Comparison of ENCODE assay signal across 8 cellular contexts in the genomic region with DNA sequence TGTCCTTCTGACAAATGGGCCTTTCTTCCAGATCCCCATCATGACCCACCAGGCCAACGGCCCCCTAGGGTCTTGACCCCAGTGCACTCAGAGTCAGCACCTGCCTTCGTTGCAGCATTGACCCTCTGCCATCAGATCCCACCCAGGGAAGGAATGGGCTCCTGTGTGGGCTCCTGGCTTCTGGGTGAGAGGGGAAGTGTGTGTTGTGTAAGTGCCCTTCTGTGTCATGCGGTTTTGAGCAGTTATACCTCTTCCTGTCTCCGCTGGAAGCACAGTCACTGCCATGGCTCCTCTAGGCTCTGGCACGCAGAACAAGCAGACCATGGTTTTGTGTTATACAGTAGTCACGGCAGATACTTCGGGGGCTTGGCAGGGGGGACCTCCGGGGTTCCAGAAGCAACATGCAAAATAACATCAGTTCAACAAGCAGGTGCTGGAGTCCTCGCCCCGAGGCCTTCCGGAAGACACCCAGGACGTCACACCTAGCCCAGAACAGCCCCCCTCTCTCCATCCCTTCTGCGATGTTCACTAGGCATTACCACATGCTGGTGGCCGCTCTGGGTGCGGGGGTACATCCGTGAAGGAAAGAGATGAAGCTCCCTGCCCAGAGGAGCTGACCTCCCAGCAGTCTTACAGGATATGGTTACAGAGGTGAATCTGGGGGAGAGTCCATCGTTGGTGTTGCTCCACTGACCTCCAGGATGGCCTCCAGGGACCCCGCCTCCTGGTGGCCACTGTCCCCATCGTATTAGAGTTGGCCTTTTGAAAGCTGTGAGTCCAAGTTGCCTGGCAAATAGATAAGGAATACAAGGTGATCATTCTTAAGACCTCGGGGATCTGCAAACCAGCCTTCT. TPM values are rescaled to one million over a fixed set of nuclear protein-coding genes. Genes with fewer than 3 reads are reported as not detected.
DNase-seq lines count a peak whose midpoint lies in the region; ATAC-seq and TF ChIP-seq lines count a peak whose summit lies in the region.

No MANE protein-coding gene starts in this region.

- intact Hi-C loops in esophagus squamous epithelium (cut with DNase I) = no loop called here

- 60% methylated on average over 5 to 9 of the region's 20 CpGs for WGBS in esophagus squamous epithelium, 2 donors

- peak overlapping the region in 3 of 4 donors; percentile 42 to 71 (median 70) for H3K27ac ChIP-seq in esophagus squamous epithelium

- peak in 2 of 4 donors; percentile 18 to 36 for TF ChIP-seq POLR2A in esophagus squamous epithelium (IDR thresholded peaks at IDR 0.05)

- peaks cover 0 to 82% (median 0%) of the 10 kb centered on the region in 4 donors for H3K27me3 ChIP-seq in esophagus squamous epithelium

- H3K4me1 ChIP-seq in esophagus squamous epithelium = peaks cover 8 to 24% (median 11%) of the 10 kb centered on the region in 3 donors

- H3K4me3 ChIP-seq in esophagus squamous epithelium = peak overlapping the region in 3 of 4 donors; percentile 26 to 58 (median 36)

- no peaks in the 10 kb centered on the region for H3K36me3 ChIP-seq in esophagus squamous epithelium

- no peak for TF ChIP-seq CTCF in esophagus squamous epithelium (IDR thresholded peaks at IDR 0.05)

- ATAC-seq in GM19035 (IDR thresholded peaks at IDR 0.05; ENCODE audit: unreplicated experiment) = no peak

- H3K9me3 ChIP-seq in esophagus squamous epithelium = no peaks in the 10 kb centered on the region

- DNase-seq in GF-D8 (lab: John Stamatoyannopoulos, UW) (peak; percentile 93), HT1080 (ENCODE audit: low read depth) (peak; percentile 78), esophagus squamous epithelium (lab: John Stamatoyannopoulos, UW) (no peak), retina (no peak), iPS-NIHi7 (ENCODE audit: extremely low spot score) (no peak)
- DNase-seq in activated CD4-positive, alpha-beta T cell treated with anti-CD3 and anti-CD28 coated beads, Interleukin-2, amount 50 U/mL, for 48 hours = peak; percentile 57 to 69
- peak; percentile 41 for DNase-seq in stimulated activated CD8-positive, alpha-beta memory T cell treated with anti-CD3 and anti-CD28 coated beads, Interleukin-12 subunit alpha, Interleukin-12 subunit beta, amount 100 ng/mL, for 1 hour (ENCODE audit: low read depth)

RNA-seq across cellular contexts. Expression of gene KCNAB2, which starts 17.4 kb away (rescaled TPM):
- total RNA-seq in HT1080 (2014; rRNA removed; shearing (Covaris generic)) = 31.6 and 34.1 TPM in 2 replicates
- 18.8 and 21.1 TPM in 2 replicates for polyA plus RNA-seq in HT1080 (2015; cell fraction: cytosol; rRNA removed)
- 24.7 and 26.5 TPM in 2 replicates for polyA plus RNA-seq in HT1080 (2015; cell fraction: nucleus; rRNA removed)
- 1 to 10 TPM; 1.8 to 9.3 (median 3.9) TPM for total RNA-seq in esophagus squamous epithelium

RNA-seq across cellular contexts. Expression of gene NPHP4, which starts 36.0 kb away (rescaled TPM):
- total RNA-seq in HT1080 (2014; rRNA removed; shearing (Covaris generic)) = 3.5 and 4.9 TPM in 2 replicates
- polyA plus RNA-seq in HT1080 (2015; cell fraction: cytosol; rRNA removed) = 6.3 and 6.4 TPM in 2 replicates
- polyA plus RNA-seq in HT1080 (2015; cell fraction: nucleus; rRNA removed) = 22.6 and 23.1 TPM in 2 replicates
- total RNA-seq in esophagus squamous epithelium = 1 to 10 TPM; 2.4 to 8.8 (median 5.3) TPM

Comparison
In these comparisons a context has a peak if more than half of its experiments do, and no peak if none do; other contexts are left out.
1. DNase-seq: peak in GF-D8 (single experiment), HT1080 (single experiment), activated CD4-positive, alpha-beta T cell treated with anti-CD3 and anti-CD28 coated beads, Interleukin-2, amount 50 U/mL, for 48 hours (2 of 2) and stimulated activated CD8-positive, alpha-beta memory T cell treated with anti-CD3 and anti-CD28 coated beads, Interleukin-12 subunit alpha, Interleukin-12 subunit beta, amount 100 ng/mL, for 1 hour (single experiment); none in esophagus squamous epithelium (single experiment), retina (single experiment) and iPS-NIHi7 (single experiment).